In genomic region chr1:9689011-9689706, GRCh38 we compare ENCODE assay signal across 8 cellular contexts. TPM values are rescaled to one million over a fixed set of nuclear protein-coding genes. Genes with fewer than 3 reads are reported as not detected.
DNase-seq lines count a peak whose midpoint lies in the region; ATAC-seq and TF ChIP-seq lines count a peak whose summit lies in the region.

No MANE protein-coding gene starts in this region.

- H3K27me3 ChIP-seq in AG04450 (ENCODE audit: control insufficient read depth, insufficient read depth, low read length), result no peaks in the 10 kb centered on the region
- H3K27me3 ChIP-seq in PC-9 (ENCODE audit: insufficient read depth, low read depth), result no peaks in the 10 kb centered on the region
- peaks cover 32% of the 10 kb centered on the region for H3K27me3 ChIP-seq in neural cell (ENCODE audit: insufficient read depth, low read depth, low read length)

- no TSS peak for BruUV-seq in PC-9 (replicated peaks; lab: Mats Ljungman, UMichigan)

- H3K27me3 Mint-ChIP-seq in activated T-helper 2 cell treated with anti-CD3 and anti-CD28 coated beads, Interferon-gamma antibody, Interleukin-2, Interleukin-4, amounts not matched to agents 10 μg/mL and 5 μg/mL and 100 μg/mL, durations not matched to agents 14 hours and 24 hours and 36 hours (ENCODE audit: low read depth), result no peaks in the 10 kb centered on the region
- no peaks in the 10 kb centered on the region for H3K27me3 Mint-ChIP-seq in stimulated activated naive CD8-positive, alpha-beta T cell treated with anti-CD3 and anti-CD28 coated beads, Interleukin-15, Interleukin-2, amounts not matched to agents 100 ng/mL and 50 ng/mL, for 24 hours

- H3K9me3 ChIP-seq in AG04450 (ENCODE audit: control insufficient read depth, insufficient read depth, low read length) (no peaks in the 10 kb centered on the region), PC-9 (ENCODE audit: insufficient read depth, low read depth) (no peaks in the 10 kb centered on the region), neural cell (ENCODE audit: low read length) (no peaks in the 10 kb centered on the region)

- H3K4me2 ChIP-seq in PC-9, result peak overlapping the region; percentile 86
- H3K4me2 ChIP-seq in neural cell (ENCODE audit: low read length), result no peak overlapping the region

- no peak for TF ChIP-seq CTCF in AG04450 (IDR thresholded peaks at IDR 0.05; ENCODE audit: low read depth, low read length)
- TF ChIP-seq CTCF in PC-9 (conservative IDR thresholded peaks at IDR 0.05), result no peak
- no peak for TF ChIP-seq CTCF in neural cell (IDR thresholded peaks at IDR 0.05; ENCODE audit: poor library complexity, severe bottlenecking)

- no peaks in the 10 kb centered on the region for H4K20me1 ChIP-seq in PC-9 (ENCODE audit: insufficient read depth)
- no peaks in the 10 kb centered on the region for H4K20me1 ChIP-seq in neural cell (ENCODE audit: insufficient read depth)

- no peak for TF ChIP-seq RAD21 in neural cell (conservative IDR thresholded peaks at IDR 0.05)

- DNase-seq in AG04450 (ENCODE audit: low read depth, low spot score), result no peak
- DNase-seq in PC-9, result peak in 1 of 2 experiments; percentile 82
- peak; percentile 74 for DNase-seq in activated T-helper 2 cell treated with anti-CD3 and anti-CD28 coated beads, Interferon-gamma antibody, Interleukin-2, Interleukin-4, amounts not matched to agents 10 μg/mL and 5 μg/mL and 100 μg/mL, durations not matched to agents 14 hours and 24 hours and 36 hours (ENCODE audit: low spot score)
- DNase-seq in fibroblast of the conjunctiva (ENCODE audit: low read depth), result peak; percentile 26

- H3F3A ChIP-seq in PC-9 (ENCODE audit: insufficient read depth, low read depth) (peaks cover 20% of the 10 kb centered on the region), neural cell (ENCODE audit: insufficient read depth, low read length, poor library complexity, severe bottlenecking) (no peaks in the 10 kb centered on the region)

- CTCF ChIA-PET in AG04450 (lab: Charles Lee), result interaction anchor here (0.6 kb wide), 1 partner anchor 514 kb away, joined by 3 read pairs; no protein-coding TSS in a partner anchor
- CTCF ChIA-PET in PC-9 (lab: Charles Lee), result no interaction called here

- no peaks in the 10 kb centered on the region for H3K9me3 Mint-ChIP-seq in activated T-helper 2 cell treated with anti-CD3 and anti-CD28 coated beads, Interferon-gamma antibody, Interleukin-2, Interleukin-4, amounts not matched to agents 10 μg/mL and 5 μg/mL and 100 μg/mL, durations not matched to agents 14 hours and 24 hours and 36 hours
- no peaks in the 10 kb centered on the region for H3K9me3 Mint-ChIP-seq in stimulated activated naive CD8-positive, alpha-beta T cell treated with anti-CD3 and anti-CD28 coated beads, Interleukin-15, Interleukin-2, amounts not matched to agents 100 ng/mL and 50 ng/mL, for 24 hours

- peaks cover 15% of the 10 kb centered on the region; the same call in 1 of the 2 replicates for H3K4me1 ChIP-seq in PC-9 (replicated peaks; ENCODE audit: insufficient read depth)

- no peaks in the 10 kb centered on the region for H3K36me3 ChIP-seq in PC-9 (ENCODE audit: low read depth)
- no peaks in the 10 kb centered on the region for H3K36me3 ChIP-seq in neural cell (ENCODE audit: insufficient read depth, low read length)

- peak overlapping the region; percentile 65 for H3K4me3 Mint-ChIP-seq in activated T-helper 2 cell treated with anti-CD3 and anti-CD28 coated beads, Interferon-gamma antibody, Interleukin-2, Interleukin-4, amounts not matched to agents 10 μg/mL and 5 μg/mL and 100 μg/mL, durations not matched to agents 14 hours and 24 hours and 36 hours (ENCODE audit: low read depth)
- peak overlapping the region; percentile 82 for H3K4me3 Mint-ChIP-seq in stimulated activated naive CD8-positive, alpha-beta T cell treated with anti-CD3 and anti-CD28 coated beads, Interleukin-15, Interleukin-2, amounts not matched to agents 100 ng/mL and 50 ng/mL, for 24 hours

- peaks cover 57% of the 10 kb centered on the region for H3K4me1 Mint-ChIP-seq in activated T-helper 2 cell treated with anti-CD3 and anti-CD28 coated beads, Interferon-gamma antibody, Interleukin-2, Interleukin-4, amounts not matched to agents 10 μg/mL and 5 μg/mL and 100 μg/mL, durations not matched to agents 14 hours and 24 hours and 36 hours (ENCODE audit: low read depth)
- H3K4me1 Mint-ChIP-seq in stimulated activated naive CD8-positive, alpha-beta T cell treated with anti-CD3 and anti-CD28 coated beads, Interleukin-15, Interleukin-2, amounts not matched to agents 100 ng/mL and 50 ng/mL, for 24 hours (ENCODE audit: low read depth), result peaks cover 85% of the 10 kb centered on the region

- H3K36me3 Mint-ChIP-seq in activated T-helper 2 cell treated with anti-CD3 and anti-CD28 coated beads, Interferon-gamma antibody, Interleukin-2, Interleukin-4, amounts not matched to agents 10 μg/mL and 5 μg/mL and 100 μg/mL, durations not matched to agents 14 hours and 24 hours and 36 hours (ENCODE audit: low read depth), result peaks cover 36% of the 10 kb centered on the region
- H3K36me3 Mint-ChIP-seq in stimulated activated naive CD8-positive, alpha-beta T cell treated with anti-CD3 and anti-CD28 coated beads, Interleukin-15, Interleukin-2, amounts not matched to agents 100 ng/mL and 50 ng/mL, for 24 hours (ENCODE audit: low read depth), result peaks cover 34% of the 10 kb centered on the region

- H3K9ac ChIP-seq in neural cell (ENCODE audit: low read length), result peak overlapping the region; percentile 58

- intact Hi-C loops in PC-9 (cut with micrococcal nuclease; ENCODE audit: unreplicated experiment), result no loop called here
- intact Hi-C loops in activated T-helper 2 cell treated with anti-CD3 and anti-CD28 coated beads, Interferon-gamma antibody, Interleukin-2, Interleukin-4, amounts not matched to agents 10 μg/mL and 5 μg/mL and 100 μg/mL, durations not matched to agents 14 hours and 24 hours and 36 hours (cut with micrococcal nuclease), result loop anchor here (5.0 kb wide), 1 partner anchor 38 kb away; no protein-coding TSS in a partner anchor

- H3K9me2 ChIP-seq in PC-9 (ENCODE audit: insufficient read depth) (no peaks in the 10 kb centered on the region), neural cell (ENCODE audit: insufficient read depth, low read length) (no peaks in the 10 kb centered on the region)

- no peak overlapping the region for H3K27ac Mint-ChIP-seq in activated T-helper 2 cell treated with anti-CD3 and anti-CD28 coated beads, Interferon-gamma antibody, Interleukin-2, Interleukin-4, amounts not matched to agents 10 μg/mL and 5 μg/mL and 100 μg/mL, durations not matched to agents 14 hours and 24 hours and 36 hours
- H3K27ac Mint-ChIP-seq in stimulated activated naive CD8-positive, alpha-beta T cell treated with anti-CD3 and anti-CD28 coated beads, Interleukin-15, Interleukin-2, amounts not matched to agents 100 ng/mL and 50 ng/mL, for 24 hours, result peak overlapping the region; percentile 93

- peak; percentile 59 for ATAC-seq in GM19035 (IDR thresholded peaks at IDR 0.05; ENCODE audit: unreplicated experiment)
- ATAC-seq in HG03354 (IDR thresholded peaks at IDR 0.05; ENCODE audit: poor library complexity, severe bottlenecking, unreplicated experiment), result peak; percentile 66

- no peak for TF ChIP-seq EP300 in neural cell (conservative IDR thresholded peaks at IDR 0.05; ENCODE audit: poor library complexity, severe bottlenecking)

- peak overlapping the region; percentile 80 for H2AFZ ChIP-seq in PC-9
- H2AFZ ChIP-seq in neural cell (ENCODE audit: low read depth, low read length), result peak overlapping the region; percentile 8

- H3K4me3 ChIP-seq in AG04450 (ENCODE audit: low read depth, low read length), result peak overlapping the region; percentile 75
- H3K4me3 ChIP-seq in PC-9, result peak overlapping the region; percentile 57; the same call in 1 of the 2 replicates
- H3K4me3 ChIP-seq in neural cell (ENCODE audit: low read length), result peak overlapping the region; percentile 69

- H3K27ac ChIP-seq in AG04450 (ENCODE audit: low read depth, low read length), result peak overlapping the region; percentile 21
- H3K27ac ChIP-seq in PC-9, result no peak overlapping the region
- no peak overlapping the region for H3K27ac ChIP-seq in neural cell (ENCODE audit: low read length)

- POLR2A ChIA-PET in AG04450 (lab: Yijun Ruan, JAX), result no interaction called here
- POLR2A ChIA-PET in PC-9 (lab: Charles Lee; ENCODE audit: unreplicated experiment), result no interaction called here

- H3K79me2 ChIP-seq in PC-9 (ENCODE audit: low read depth) (no peaks in the 10 kb centered on the region), neural cell (replicated peaks; ENCODE audit: insufficient read depth, low read length) (no peaks in the 10 kb centered on the region)

TF ChIP-seq in neural cell, 6 proteins besides CTCF, POLR2A, EP300 and RAD21 (continues in another document):
- no peak for TF ChIP-seq TAF1 (IDR thresholded peaks at IDR 0.05; ENCODE audit: low read depth)
- no peak for TF ChIP-seq SMC3 (conservative IDR thresholded peaks at IDR 0.05; ENCODE audit: poor library complexity)

RNA-seq across cellular contexts. Expression of gene PIK3CD, which starts 37.6 kb away (rescaled TPM):
- polyA plus RNA-seq in AG04450 (2011; rRNA removed) (9.0 and 10.9 TPM in 2 replicates), neural cell (4.2 and 4.5 TPM in 2 replicates)
- polyA minus RNA-seq in AG04450 (2011; rRNA and poly(A)+ RNA removed), result 22.7 and 23.5 TPM in 2 replicates
- total RNA-seq in PC-9 (2021), result 10.3 and 16.4 TPM in 2 replicates
- total RNA-seq in activated T-helper 2 cell treated with anti-CD3 and anti-CD28 coated beads, Interferon-gamma antibody, Interleukin-2, Interleukin-4, amounts not matched to agents 10 μg/mL and 5 μg/mL and 100 μg/mL, durations not matched to agents 14 hours and 24 hours and 36 hours, result 184 and 189 TPM in 2 replicates
- 5.4 and 5.6 TPM in 2 replicates for polyA minus RNA-seq in neural cell

Comparison
In these comparisons a context has a peak if more than half of its experiments do, and no peak if none do; other contexts are left out.
1. RNA of gene PIK3CD, which starts 37.6 kb away (total RNA-seq): 184 to 189 TPM in activated T-helper 2 cell treated with anti-CD3 and anti-CD28 coated beads, Interferon-gamma antibody, Interleukin-2, Interleukin-4, amounts not matched to agents 10 μg/mL and 5 μg/mL and 100 μg/mL, durations not matched to agents 14 hours and 24 hours and 36 hours; 10.3 to 16.4 TPM in PC-9; every median in the first group is over 10 times any median in the second.
2. Peak in every context shown above with its lines, with median percentiles within 50 percentile points of each other: H3K4me3 ChIP-seq.